Comparison of ENCODE assay signal across 14 cellular contexts in genomic region chr2:41595235-41595634, GRCh38.
"Had no signal": no experiment of that assay in that cellular context is flagged by ENCODE, and none has a peak within 500 bp of the region (broad histone marks: within the 10 kb centered on the region; RNA-seq: fewer than 3 reads in every experiment).

No MANE protein-coding gene starts in this region.

- H3K36me3 ChIP-seq: tibial nerve, uterus had no signal

- H3K4me3 ChIP-seq: mucosa of descending colon, tibial nerve, uterus had no signal

- H3K9me3 Mint-ChIP-seq: activated naive CD8-positive, alpha-beta T cell treated with anti-CD3 and anti-CD28 coated beads for 36 hours; activated T-helper 1 cell treated with anti-CD3 and anti-CD28 coated beads, Interleukin-12 subunit alpha, Interleukin-12 subunit beta, Interleukin-2, Interleukin-4 antibody, amounts not matched to agents 30 ng/mL and 10 ng/mL and 1 ng/mL, durations not matched to agents 14 hours and 24 hours and 36 hours; stimulated activated memory B cell treated with anti-CD40 and anti-IgM and Interleukin-4, amounts not matched to agents 10 μg/mL and 1 μg/mL and 100 μg/mL, for 72 hours; T-helper 2 cell treated with Interferon-gamma antibody and Interleukin-4, amounts not matched to agents 5 μg/mL and 100 μg/mL, for 36 hours had no signal

- H3K4me3 Mint-ChIP-seq: activated naive CD8-positive, alpha-beta T cell treated with anti-CD3 and anti-CD28 coated beads for 36 hours; activated T-helper 1 cell treated with anti-CD3 and anti-CD28 coated beads, Interleukin-12 subunit alpha, Interleukin-12 subunit beta, Interleukin-2, Interleukin-4 antibody, amounts not matched to agents 30 ng/mL and 10 ng/mL and 1 ng/mL, durations not matched to agents 14 hours and 24 hours and 36 hours; naive thymus-derived CD4-positive, alpha-beta T cell; stimulated activated memory B cell treated with anti-CD40 and anti-IgM and Interleukin-4, amounts not matched to agents 10 μg/mL and 1 μg/mL and 100 μg/mL, for 72 hours; T-helper 2 cell treated with Interferon-gamma antibody and Interleukin-4, amounts not matched to agents 5 μg/mL and 100 μg/mL, for 36 hours had no signal

- H2AFZ ChIP-seq: parathyroid adenoma had no signal

- H3K79me2 ChIP-seq: parathyroid adenoma had no signal

- H3K4me1 Mint-ChIP-seq: activated naive CD8-positive, alpha-beta T cell treated with anti-CD3 and anti-CD28 coated beads for 36 hours; naive thymus-derived CD4-positive, alpha-beta T cell; stimulated activated memory B cell treated with anti-CD40 and anti-IgM and Interleukin-4, amounts not matched to agents 10 μg/mL and 1 μg/mL and 100 μg/mL, for 72 hours had no signal

- DNase-seq: activated CD4-positive, alpha-beta T cell treated with anti-CD3 and anti-CD28 coated beads, Interleukin-2, amount 50 U/mL, for 1 hour; activated naive CD8-positive, alpha-beta T cell treated with anti-CD3 and anti-CD28 coated beads for 36 hours; anterior cingulate cortex; mucosa of descending colon; naive thymus-derived CD4-positive, alpha-beta T cell; stimulated activated CD4-positive, alpha-beta T cell treated with anti-CD3 and anti-CD28 coated beads, Interleukin-2, amount 100 ng/mL, for 48 hours; uterus had no signal

- H3K9me3 ChIP-seq: mucosa of descending colon, tibial nerve, uterus had no signal

- H3K27ac Mint-ChIP-seq: activated naive CD8-positive, alpha-beta T cell treated with anti-CD3 and anti-CD28 coated beads for 36 hours; activated T-helper 1 cell treated with anti-CD3 and anti-CD28 coated beads, Interleukin-12 subunit alpha, Interleukin-12 subunit beta, Interleukin-2, Interleukin-4 antibody, amounts not matched to agents 30 ng/mL and 10 ng/mL and 1 ng/mL, durations not matched to agents 14 hours and 24 hours and 36 hours; naive thymus-derived CD4-positive, alpha-beta T cell; stimulated activated memory B cell treated with anti-CD40 and anti-IgM and Interleukin-4, amounts not matched to agents 10 μg/mL and 1 μg/mL and 100 μg/mL, for 72 hours; T-helper 2 cell treated with Interferon-gamma antibody and Interleukin-4, amounts not matched to agents 5 μg/mL and 100 μg/mL, for 36 hours had no signal

- H3K27me3 Mint-ChIP-seq: activated naive CD8-positive, alpha-beta T cell treated with anti-CD3 and anti-CD28 coated beads for 36 hours had no signal

- ATAC-seq: activated CD4-positive, CD25-positive, alpha-beta regulatory T cell treated with anti-CD3 and anti-CD28 coated beads, Interleukin-2, amount 50 U/mL, for 24 hours; esophagus mucosa; mucosa of descending colon; naive thymus-derived CD4-positive, alpha-beta T cell; stimulated activated memory B cell treated with anti-CD40 and anti-IgM and Interleukin-4, amounts not matched to agents 10 μg/mL and 1 μg/mL and 100 μg/mL, for 72 hours had no signal

- H3K27ac ChIP-seq: parathyroid adenoma, tibial nerve, uterus had no signal

- H3K36me3 Mint-ChIP-seq: activated naive CD8-positive, alpha-beta T cell treated with anti-CD3 and anti-CD28 coated beads for 36 hours; stimulated activated memory B cell treated with anti-CD40 and anti-IgM and Interleukin-4, amounts not matched to agents 10 μg/mL and 1 μg/mL and 100 μg/mL, for 72 hours had no signal
